ENCODE assay signal across 28 cellular contexts in the genomic region with DNA sequence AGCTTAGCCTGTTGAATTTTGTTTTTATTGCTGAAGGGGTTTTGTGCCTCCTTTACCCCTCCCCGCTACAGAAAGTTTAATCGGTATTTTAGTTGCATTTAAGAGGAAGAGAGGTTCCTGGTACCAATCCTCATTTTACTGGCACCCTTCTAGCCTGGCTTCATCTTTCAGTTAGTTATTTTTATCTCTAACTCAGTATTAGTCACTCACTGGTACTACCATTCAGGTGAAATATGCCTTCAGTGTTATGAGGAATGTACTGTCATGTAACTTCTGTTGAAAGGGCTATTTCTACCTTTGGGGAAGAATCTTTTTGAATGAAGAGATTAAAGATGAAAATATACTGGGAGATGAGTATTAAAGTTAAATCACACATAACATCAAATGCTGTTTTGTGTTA.
DNase-seq lines count a peak whose midpoint lies in the region; ATAC-seq, FAIRE-seq and TF ChIP-seq lines count a peak whose summit lies in the region.
"Had no signal": no experiment of that assay in that cellular context is flagged by ENCODE, and none has a peak within 500 bp of the region (broad histone marks: within the 10 kb centered on the region; RNA-seq: fewer than 3 reads in every experiment).

No MANE protein-coding gene starts in this region.

- no peak overlapping the region for H3K4me3 Mint-ChIP-seq in activated T-helper 1 cell treated with anti-CD3 and anti-CD28 coated beads, Interleukin-12 subunit alpha, Interleukin-12 subunit beta, Interleukin-2, Interleukin-4 antibody, amounts not matched to agents 30 ng/mL and 10 ng/mL and 1 ng/mL, durations not matched to agents 14 hours and 24 hours and 36 hours
- no peak overlapping the region for H3K4me3 Mint-ChIP-seq in HFFc6
- H3K4me3 Mint-ChIP-seq: activated CD8-positive, alpha-beta T cell treated with anti-CD3 and anti-CD28 coated beads for 36 hours; endodermal cell had no signal

- peaks cover 54% of the 10 kb centered on the region for H3K4me1 ChIP-seq in Loucy (ENCODE audit: insufficient read depth, low read length, poor library complexity, severe bottlenecking)
- H3K4me1 ChIP-seq: BLaER1 treated with 17β-estradiol and CSF1 and Interleukin-3, amounts not matched to agents 10 nM and 100 nM; upper lobe of left lung had no signal

- H3K4me2 ChIP-seq in Loucy (ENCODE audit: low read depth, low read length, poor library complexity, severe bottlenecking) = no peak overlapping the region
- H3K4me2 ChIP-seq: BLaER1 treated with 17β-estradiol and CSF1 and Interleukin-3, amounts not matched to agents 10 nM and 100 nM had no signal

- H3K4me3 ChIP-seq in Loucy (ENCODE audit: low read length, poor library complexity, severe bottlenecking) = no peak overlapping the region
- H3K4me3 ChIP-seq: BLaER1 treated with 17β-estradiol and CSF1 and Interleukin-3, amounts not matched to agents 10 nM and 100 nM; coronary artery; upper lobe of left lung had no signal

- H3K27me3 ChIP-seq in Loucy (ENCODE audit: insufficient read depth, low read length, poor library complexity, severe bottlenecking) = no peaks in the 10 kb centered on the region
- H3K27me3 ChIP-seq: BLaER1 treated with 17β-estradiol and CSF1 and Interleukin-3, amounts not matched to agents 10 nM and 100 nM; brain microvascular endothelial cell; upper lobe of left lung had no signal

- H3K9ac ChIP-seq in Loucy (ENCODE audit: low read depth, low read length, poor library complexity, severe bottlenecking) = peak overlapping the region; percentile 19
- H3K9ac ChIP-seq: BLaER1 treated with 17β-estradiol and CSF1 and Interleukin-3, amounts not matched to agents 10 nM and 100 nM had no signal

- H3K36me3 Mint-ChIP-seq in activated T-helper 1 cell treated with anti-CD3 and anti-CD28 coated beads, Interleukin-12 subunit alpha, Interleukin-12 subunit beta, Interleukin-2, Interleukin-4 antibody, amounts not matched to agents 30 ng/mL and 10 ng/mL and 1 ng/mL, durations not matched to agents 14 hours and 24 hours and 36 hours (ENCODE audit: low read depth) = peaks cover 10% of the 10 kb centered on the region
- peaks cover 15% of the 10 kb centered on the region; the same call in 1 of the 2 replicates for H3K36me3 Mint-ChIP-seq in HFFc6 (ENCODE audit: low read depth)

- peak; percentile 55 for FAIRE-seq in GM12891 (lab: Jason Lieb, UNC)
- no peak for FAIRE-seq in frontal cortex (lab: Jason Lieb, UNC)

- H3K79me2 ChIP-seq in Loucy (ENCODE audit: insufficient read depth, low read length) = peaks cover 38% of the 10 kb centered on the region; the same call in 1 of the 2 replicates

- H3K4me1 Mint-ChIP-seq in activated T-helper 1 cell treated with anti-CD3 and anti-CD28 coated beads, Interleukin-12 subunit alpha, Interleukin-12 subunit beta, Interleukin-2, Interleukin-4 antibody, amounts not matched to agents 30 ng/mL and 10 ng/mL and 1 ng/mL, durations not matched to agents 14 hours and 24 hours and 36 hours (ENCODE audit: low read depth) = peaks cover 12% of the 10 kb centered on the region
- H3K4me1 Mint-ChIP-seq in HFFc6 (ENCODE audit: low read depth) = peaks cover 33% of the 10 kb centered on the region

- peaks cover 13% of the 10 kb centered on the region for H3K9me3 Mint-ChIP-seq in activated T-helper 1 cell treated with anti-CD3 and anti-CD28 coated beads, Interleukin-12 subunit alpha, Interleukin-12 subunit beta, Interleukin-2, Interleukin-4 antibody, amounts not matched to agents 30 ng/mL and 10 ng/mL and 1 ng/mL, durations not matched to agents 14 hours and 24 hours and 36 hours
- no peaks in the 10 kb centered on the region for H3K9me3 Mint-ChIP-seq in HFFc6

- no peaks in the 10 kb centered on the region for H3K27me3 Mint-ChIP-seq in activated T-helper 1 cell treated with anti-CD3 and anti-CD28 coated beads, Interleukin-12 subunit alpha, Interleukin-12 subunit beta, Interleukin-2, Interleukin-4 antibody, amounts not matched to agents 30 ng/mL and 10 ng/mL and 1 ng/mL, durations not matched to agents 14 hours and 24 hours and 36 hours (ENCODE audit: insufficient read depth)
- H3K27me3 Mint-ChIP-seq in HFFc6 (ENCODE audit: insufficient read depth) = no peaks in the 10 kb centered on the region
- H3K27me3 Mint-ChIP-seq: activated CD8-positive, alpha-beta T cell treated with anti-CD3 and anti-CD28 coated beads for 36 hours; naive thymus-derived CD4-positive, alpha-beta T cell had no signal

- ATAC-seq in SK-N-SH treated with all-trans-retinoic acid at 6 μM for 48 hours = peak; percentile 70
- ATAC-seq in omental fat pad (ENCODE audit: low FRiP score) = peak; percentile 92
- ATAC-seq: activated CD8-positive, alpha-beta T cell treated with anti-CD3 and anti-CD28 coated beads for 36 hours; left colon; naive thymus-derived CD4-positive, alpha-beta T cell; sciatic nerve had no signal

- no peaks in the 10 kb centered on the region for H4K20me1 ChIP-seq in Loucy (ENCODE audit: insufficient read depth, low read length, poor library complexity, severe bottlenecking)
- H4K20me1 ChIP-seq: BLaER1 treated with 17β-estradiol and CSF1 and Interleukin-3, amounts not matched to agents 10 nM and 100 nM had no signal

- peaks cover 6% of the 10 kb centered on the region; the same call in 1 of the 2 replicates for H3K9me3 ChIP-seq in Loucy (ENCODE audit: insufficient read depth, low read depth, low read length)
- H3K9me3 ChIP-seq: upper lobe of left lung had no signal

- H3K36me3 ChIP-seq in Loucy (ENCODE audit: insufficient read depth, low read length) = peaks cover 9% of the 10 kb centered on the region; the same call in 1 of the 2 replicates
- H3K36me3 ChIP-seq: brain microvascular endothelial cell, upper lobe of left lung had no signal

- H3F3A ChIP-seq in Loucy (ENCODE audit: low read depth) = no peaks in the 10 kb centered on the region

- DNase-seq in GM12891 (ENCODE audit: insufficient read length, low spot score) (no peak), omental fat pad (ENCODE audit: low spot score) (no peak), frontal cortex (ENCODE audit: low spot score in 2 of 2) (no peak), cardiac septum (ENCODE audit: low spot score) (no peak), HFFc6 (no peak)
- DNase-seq in activated T-helper 1 cell treated with anti-CD3 and anti-CD28 coated beads, Interleukin-12 subunit alpha, Interleukin-12 subunit beta, Interleukin-2, Interleukin-4 antibody, amounts not matched to agents 30 ng/mL and 10 ng/mL and 1 ng/mL, durations not matched to agents 14 hours and 24 hours and 36 hours (ENCODE audit: low spot score) = no peak
- DNase-seq: activated CD8-positive, alpha-beta T cell treated with anti-CD3 and anti-CD28 coated beads for 36 hours; activated gamma-delta T cell; activated T-cell treated with anti-CD3 and anti-CD28 coated beads for 4 hours; brain microvascular endothelial cell; endodermal cell; HCEC 1CT; KBM-7; left colon; mesendoderm; naive thymus-derived CD4-positive, alpha-beta T cell; NCI-H1105; NCI-H2081; NCI-H446 treated with DMSO at 0.1 percent for 48 hours; NK-92 treated with Interleukin-12 subunit alpha and Interleukin-12 subunit beta, amount 100 ng/mL, for 24 hours; RPMI8226; T1000; upper lobe of left lung had no signal

- intact Hi-C loops in activated T-helper 1 cell treated with anti-CD3 and anti-CD28 coated beads, Interleukin-12 subunit alpha, Interleukin-12 subunit beta, Interleukin-2, Interleukin-4 antibody, amounts not matched to agents 30 ng/mL and 10 ng/mL and 1 ng/mL, durations not matched to agents 14 hours and 24 hours and 36 hours (cut with micrococcal nuclease) = no loop called here
- intact Hi-C loops in cardiac septum (cut with DNase I) = no loop called here

- no peaks in the 10 kb centered on the region for H3K9me2 ChIP-seq in Loucy (replicated peaks; ENCODE audit: low read depth, low read length)

- H2AFZ ChIP-seq in Loucy (ENCODE audit: low read length) = no peak overlapping the region

- TF ChIP-seq CTCF in Loucy (conservative IDR thresholded peaks at IDR 0.05; ENCODE audit: low read length) (no peak), omental fat pad (IDR thresholded peaks at IDR 0.05) (no peak), HFFc6 (IDR thresholded peaks at IDR 0.05) (no peak)

- TF ChIP-seq POLR2A in GM12891 (IDR thresholded peaks at IDR 0.05; ENCODE audit: low read depth, low read length) = no peak

- H3K27ac Mint-ChIP-seq in activated T-helper 1 cell treated with anti-CD3 and anti-CD28 coated beads, Interleukin-12 subunit alpha, Interleukin-12 subunit beta, Interleukin-2, Interleukin-4 antibody, amounts not matched to agents 30 ng/mL and 10 ng/mL and 1 ng/mL, durations not matched to agents 14 hours and 24 hours and 36 hours = no peak overlapping the region
- no peak overlapping the region for H3K27ac Mint-ChIP-seq in HFFc6
- H3K27ac Mint-ChIP-seq: activated CD8-positive, alpha-beta T cell treated with anti-CD3 and anti-CD28 coated beads for 36 hours; endodermal cell; naive thymus-derived CD4-positive, alpha-beta T cell had no signal

TF ChIP-seq in GM12891, 5 proteins besides CTCF, POLR2A, EP300 and RAD21:
- no peak for TF ChIP-seq SPI1 (IDR thresholded peaks at IDR 0.05; ENCODE audit: low read depth, low read length)
- TF ChIP-seq POU2F2 (IDR thresholded peaks at IDR 0.05; ENCODE audit: low read depth, low read length) = no peak
- TF ChIP-seq TAF1 (IDR thresholded peaks at IDR 0.05; ENCODE audit: low read depth, low read length) = no peak
- no peak for TF ChIP-seq POLR2AphosphoS5 (IDR thresholded peaks at IDR 0.05; ENCODE audit: low read depth, low read length)
- no peak for TF ChIP-seq PAX5 (IDR thresholded peaks at IDR 0.05; ENCODE audit: insufficient read depth, low read length, severe bottlenecking)

TF ChIP-seq in SK-N-SH treated with all-trans-retinoic acid at 6 μM for 48 hours, 23 proteins besides CTCF, POLR2A, EP300 and RAD21:
- no peak for TF ChIP-seq RARB (CRISPR knock-in tag; IDR thresholded peaks at IDR 0.05)
